In the genomic region with DNA sequence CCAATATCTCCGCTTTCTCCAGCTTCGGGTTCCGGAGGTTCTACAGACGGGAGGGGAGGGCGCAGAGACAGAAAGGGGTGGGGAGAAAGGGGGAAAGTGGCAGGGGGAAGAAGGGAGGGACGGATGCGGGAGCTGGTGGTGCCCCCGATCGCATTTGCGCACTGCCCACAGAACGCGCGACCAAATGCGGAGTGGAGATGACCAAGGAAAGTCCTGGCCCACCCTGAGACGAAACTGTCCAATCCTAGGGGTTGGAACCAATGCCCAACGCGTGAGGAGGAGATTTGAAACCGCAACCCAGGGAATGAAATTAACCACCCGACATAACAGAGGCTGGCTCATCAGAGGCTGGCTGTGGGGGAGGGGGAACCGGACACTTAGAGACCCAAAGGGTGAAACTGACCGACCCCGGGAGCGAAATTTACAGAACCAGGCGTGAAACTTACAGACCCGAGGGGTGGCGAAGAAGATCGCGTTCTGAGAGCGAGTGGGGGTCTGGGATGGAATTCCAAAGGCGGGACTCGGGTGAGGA, we compare ENCODE assay signal across 1 cellular context.
TF ChIP-seq lines count a peak whose summit lies in the region.

No MANE protein-coding gene starts in this region.

TF ChIP-seq in endothelial cell of umbilical vein, 7 proteins besides CTCF, POLR2A, EP300 and RAD21:
- no peak for TF ChIP-seq JUN (IDR thresholded peaks at IDR 0.05; ENCODE audit: borderline replicate concordance, insufficient read depth, insufficient read length, low read depth)
- no peak for TF ChIP-seq GATA2 (IDR thresholded peaks at IDR 0.05; ENCODE audit: insufficient read depth, insufficient read length, low read depth, low read length)
- no peak for TF ChIP-seq EZH2 (IDR thresholded peaks at IDR 0.05; ENCODE audit: borderline replicate concordance, low read depth, low read length, severe bottlenecking)
- no peak for TF ChIP-seq MYC (IDR thresholded peaks at IDR 0.05; ENCODE audit: low read depth, low read length)
- TF ChIP-seq, protein P1, sequence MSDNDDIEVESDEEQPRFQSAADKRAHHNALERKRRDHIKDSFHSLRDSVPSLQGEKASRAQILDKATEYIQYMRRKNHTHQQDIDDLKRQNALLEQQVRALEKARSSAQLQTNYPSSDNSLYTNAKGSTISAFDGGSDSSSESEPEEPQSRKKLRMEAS (IDR thresholded peaks at IDR 0.05; ENCODE audit: insufficient read depth, insufficient read length) = no peak
- TF ChIP-seq FOS (IDR thresholded peaks at IDR 0.05; ENCODE audit: borderline replicate concordance, insufficient read depth, low read length) = no peak
- no peak for TF ChIP-seq POLR2AphosphoS5 (IDR thresholded peaks at IDR 0.05; ENCODE audit: insufficient read depth, low read depth, low read length)
